Comparison of ENCODE assay signal across 8 cellular contexts in genomic region chr11:118791015-118791960, GRCh38. TPM values are rescaled to one million over a fixed set of nuclear protein-coding genes. Genes with fewer than 3 reads are reported as not detected.
DNase-seq lines count a peak whose midpoint lies in the region; ATAC-seq and TF ChIP-seq lines count a peak whose summit lies in the region.

Gene DDX6, minus strand, starts transcription at chr11:118791164. Its CDS starts 4,913 bp downstream, at chr11:118786251.

- peak; percentile 41 for ATAC-seq in GM21528 (IDR thresholded peaks at IDR 0.05; ENCODE audit: low FRiP score, unreplicated experiment)
- ATAC-seq in activated T-helper 17 cell treated with anti-CD3 and anti-CD28 coated beads, Interleukin-2, amount 50 U/mL, for 72 hours (replicated peaks): peak; percentile 61
- ATAC-seq in naive thymus-derived CD8-positive, alpha-beta T cell: peak; percentile 65 to 71
- ATAC-seq in stimulated activated memory B cell treated with anti-CD40 and anti-IgM and Interleukin-4, amounts not matched to agents 10 μg/mL and 1 μg/mL and 100 μg/mL, for 72 hours: peak; percentile 79

- DNase-seq in COR-L47 (lab: John Stamatoyannopoulos, UW) (peak; percentile 78), Karpas-422 (peak; percentile 86), RPMI8226 (peak; percentile 90), fibroblast of lung (ENCODE audit: low read depth in 2 of 2) (peak; percentile 89)
- peak; percentile 83 to 95 (median 90) for DNase-seq in naive thymus-derived CD8-positive, alpha-beta T cell

- no peaks in the 10 kb centered on the region for H4K20me1 ChIP-seq in Karpas-422 (ENCODE audit: insufficient read depth, low read depth, low read length)
- H4K20me1 ChIP-seq in fibroblast of lung (ENCODE audit: control insufficient read depth, extremely low read depth, insufficient read depth, low read length): no peaks in the 10 kb centered on the region

- peak within 1 kb of the TSS; percentile 94 for H3K27ac ChIP-seq in Karpas-422 (ENCODE audit: low read length)
- H3K27ac ChIP-seq in fibroblast of lung (ENCODE audit: insufficient read depth, low read length): peak within 1 kb of the TSS; percentile 95

- H3K9ac ChIP-seq in Karpas-422 (ENCODE audit: low read length) (peak within 1 kb of the TSS; percentile 96), fibroblast of lung (ENCODE audit: insufficient read depth, low read length) (peak within 1 kb of the TSS; percentile 93)

- TF ChIP-seq CTCF in fibroblast of lung (conservative IDR thresholded peaks at IDR 0.05 in 1 of 2, IDR thresholded peaks at IDR 0.05 in 1 of 2; ENCODE audit: low read depth in 1 of 2, low read length in 2 of 2): peak; percentile 19 to 38

- H3K4me2 ChIP-seq in Karpas-422 (ENCODE audit: low read depth, low read length, poor library complexity, severe bottlenecking) (peak within 1 kb of the TSS; percentile 77), fibroblast of lung (ENCODE audit: extremely low read depth, insufficient read depth, low read length) (peak within 1 kb of the TSS; percentile 78)

- H3K36me3 ChIP-seq in Karpas-422 (ENCODE audit: insufficient read depth, low read length) (no peaks in the 10 kb centered on the region), fibroblast of lung (ENCODE audit: control insufficient read depth, insufficient read depth, low read length) (no peaks in the 10 kb centered on the region)

- H3K4me3 ChIP-seq in Karpas-422 (ENCODE audit: low read length) (peak within 1 kb of the TSS; percentile 90), fibroblast of lung (replicated peaks in 1 of 4; ENCODE audit: control extremely low read depth in 1 of 4, insufficient read depth in 1 of 4, low read depth in 3 of 4, low read length in 4 of 4) (peak within 1 kb of the TSS; percentile 68 to 94 (median 80))

- H3K4me1 ChIP-seq in Karpas-422 (ENCODE audit: low read length): peaks cover 22% of the 10 kb centered on the region
- H3K4me1 ChIP-seq in fibroblast of lung (ENCODE audit: control insufficient read depth, extremely low read depth, insufficient read depth, low read length): no peaks in the 10 kb centered on the region

- H3K36me3 Mint-ChIP-seq in activated T-helper 17 cell treated with anti-CD3 and anti-CD28 coated beads, Interleukin-2, amount 50 U/mL, for 72 hours (ENCODE audit: low read depth): peaks cover 55% of the 10 kb centered on the region
- H3K36me3 Mint-ChIP-seq in naive thymus-derived CD8-positive, alpha-beta T cell: peaks cover 5 to 17% (median 9%) of the 10 kb centered on the region in 3 donors
- peaks cover 18% of the 10 kb centered on the region for H3K36me3 Mint-ChIP-seq in stimulated activated memory B cell treated with anti-CD40 and anti-IgM and Interleukin-4, amounts not matched to agents 10 μg/mL and 1 μg/mL and 100 μg/mL, for 72 hours

- H2AFZ ChIP-seq in Karpas-422 (ENCODE audit: low read length) (peak within 1 kb of the TSS; percentile 75; the same call in 1 of the 2 replicates), fibroblast of lung (ENCODE audit: low read length) (peak within 1 kb of the TSS; percentile 72)

- H3K27me3 Mint-ChIP-seq in activated T-helper 17 cell treated with anti-CD3 and anti-CD28 coated beads, Interleukin-2, amount 50 U/mL, for 72 hours: no peaks in the 10 kb centered on the region
- H3K27me3 Mint-ChIP-seq in naive thymus-derived CD8-positive, alpha-beta T cell: no peaks in the 10 kb centered on the region
- H3K27me3 Mint-ChIP-seq in stimulated activated memory B cell treated with anti-CD40 and anti-IgM and Interleukin-4, amounts not matched to agents 10 μg/mL and 1 μg/mL and 100 μg/mL, for 72 hours: no peaks in the 10 kb centered on the region

- H3K9me3 Mint-ChIP-seq in activated T-helper 17 cell treated with anti-CD3 and anti-CD28 coated beads, Interleukin-2, amount 50 U/mL, for 72 hours: no peaks in the 10 kb centered on the region
- H3K9me3 Mint-ChIP-seq in naive thymus-derived CD8-positive, alpha-beta T cell: no peaks in the 10 kb centered on the region
- H3K9me3 Mint-ChIP-seq in stimulated activated memory B cell treated with anti-CD40 and anti-IgM and Interleukin-4, amounts not matched to agents 10 μg/mL and 1 μg/mL and 100 μg/mL, for 72 hours: no peaks in the 10 kb centered on the region

- peak within 1 kb of the TSS; percentile 99 for H3K27ac Mint-ChIP-seq in activated T-helper 17 cell treated with anti-CD3 and anti-CD28 coated beads, Interleukin-2, amount 50 U/mL, for 72 hours
- peak within 1 kb of the TSS; percentile 96 to 100 (median 100) for H3K27ac Mint-ChIP-seq in naive thymus-derived CD8-positive, alpha-beta T cell
- H3K27ac Mint-ChIP-seq in stimulated activated memory B cell treated with anti-CD40 and anti-IgM and Interleukin-4, amounts not matched to agents 10 μg/mL and 1 μg/mL and 100 μg/mL, for 72 hours: peak within 1 kb of the TSS; percentile 97

- H3K27me3 ChIP-seq in Karpas-422 (ENCODE audit: low read length) (no peaks in the 10 kb centered on the region), fibroblast of lung (ENCODE audit: control insufficient read depth, insufficient read depth, low read length) (no peaks in the 10 kb centered on the region)

- H3K9me2 ChIP-seq in Karpas-422 (replicated peaks; ENCODE audit: insufficient read depth, low read length): no peaks in the 10 kb centered on the region

- peaks cover 5% of the 10 kb centered on the region for H3K4me1 Mint-ChIP-seq in activated T-helper 17 cell treated with anti-CD3 and anti-CD28 coated beads, Interleukin-2, amount 50 U/mL, for 72 hours
- H3K4me1 Mint-ChIP-seq in naive thymus-derived CD8-positive, alpha-beta T cell: peaks cover 15 to 50% (median 26%) of the 10 kb centered on the region in 4 donors
- peaks cover 33% of the 10 kb centered on the region for H3K4me1 Mint-ChIP-seq in stimulated activated memory B cell treated with anti-CD40 and anti-IgM and Interleukin-4, amounts not matched to agents 10 μg/mL and 1 μg/mL and 100 μg/mL, for 72 hours

- H3K4me3 Mint-ChIP-seq in activated T-helper 17 cell treated with anti-CD3 and anti-CD28 coated beads, Interleukin-2, amount 50 U/mL, for 72 hours: peak within 1 kb of the TSS; percentile 91
- H3K4me3 Mint-ChIP-seq in naive thymus-derived CD8-positive, alpha-beta T cell: peak within 1 kb of the TSS; percentile 98 to 100 (median 100)
- peak within 1 kb of the TSS; percentile 99 for H3K4me3 Mint-ChIP-seq in stimulated activated memory B cell treated with anti-CD40 and anti-IgM and Interleukin-4, amounts not matched to agents 10 μg/mL and 1 μg/mL and 100 μg/mL, for 72 hours

- H3K9me3 ChIP-seq in Karpas-422 (ENCODE audit: low read length) (no peaks in the 10 kb centered on the region), fibroblast of lung (ENCODE audit: control insufficient read depth, insufficient read depth, low read depth, low read length) (no peaks in the 10 kb centered on the region)

- POLR2A ChIA-PET in naive thymus-derived CD8-positive, alpha-beta T cell (lab: Charles Lee): interaction anchor here (0.5 to 10.2 kb wide), 43 partner anchors 11 to 432 kb away, joined by 3 to 503 read pairs (median 4); partner anchors contain the start of genes ARCN1, CENATAC, CXCR5 and TRAPPC4

- H3K79me2 ChIP-seq in Karpas-422 (ENCODE audit: low read length) (peaks cover 44% of the 10 kb centered on the region), fibroblast of lung (ENCODE audit: control insufficient read depth, insufficient read depth, low read length) (peaks cover 45% of the 10 kb centered on the region)

RNA-seq across cellular contexts. Expression of gene DDX6, which starts in this region (rescaled TPM):
- 29.4 and 52.8 TPM in 2 replicates for total RNA-seq in Karpas-422 (2014; rRNA removed; shearing (Covaris generic); ENCODE audit: low replicate concordance)
- total RNA-seq in activated T-helper 17 cell treated with anti-CD3 and anti-CD28 coated beads, Interleukin-2, amount 50 U/mL, for 72 hours: 100 to 1,000 TPM; 149 to 209 TPM
- total RNA-seq in fibroblast of lung: 92.2 and 105 TPM in 2 replicates
- polyA plus RNA-seq in fibroblast of lung: 75.7 and 91.2 TPM in 2 replicates
- polyA plus RNA-seq in fibroblast of lung (2012): 48.5 and 57.0 TPM in 2 replicates
- polyA minus RNA-seq in fibroblast of lung (ENCODE audit: low replicate concordance): 19.7 and 23.5 TPM in 2 replicates
- total RNA-seq in naive thymus-derived CD8-positive, alpha-beta T cell: 100 to 1,000 TPM; 334 to 340 TPM
- 100 to 1,000 TPM in 2 of 3 donors, 10 to 100 TPM in 1; 82.7 to 107 (median 106) TPM for polyA plus RNA-seq in naive thymus-derived CD8-positive, alpha-beta T cell

Comparison
In these comparisons a context has a peak if more than half of its experiments do, and no peak if none do; other contexts are left out.
1. Peak in every context shown above with its lines: DNase-seq, ATAC-seq, H3K4me3 ChIP-seq and H3K27ac ChIP-seq.